8 cellular contexts compared by ENCODE assay signal in genomic region chr5:8756498-8757084, GRCh38.
A peak's percentile ranks its signal among the peaks of the same experiment; 100 is the strongest.
DNase-seq lines count a peak whose midpoint lies in the region; ATAC-seq and TF ChIP-seq lines count a peak whose summit lies in the region.

No MANE protein-coding gene starts in this region.

- ATAC-seq in HG02840 (IDR thresholded peaks at IDR 0.05; ENCODE audit: low FRiP score, unreplicated experiment): no peak
- ATAC-seq in HG03025 (IDR thresholded peaks at IDR 0.05; ENCODE audit: low FRiP score, unreplicated experiment): no peak
- no peak for ATAC-seq in GM21447 (IDR thresholded peaks at IDR 0.05; ENCODE audit: unreplicated experiment)

- H3K4me3 ChIP-seq in LNCaP clone FGC (ENCODE audit: low read depth, low read length): no peak overlapping the region

- DNase-seq in ELF-1 (ENCODE audit: low read depth, low spot score): peak; percentile 5
- DNase-seq in LNCaP clone FGC (ENCODE audit: low read depth): peak; percentile 23
- DNase-seq in SW 1271 (lab: John Stamatoyannopoulos, UW): peak; percentile 16 to 63
- peak; percentile 76 for DNase-seq in inferior parietal cortex (ENCODE audit: extremely low spot score)
- DNase-seq in T1000 (lab: John Stamatoyannopoulos, UW): no peak

- peak; percentile 76 for TF ChIP-seq CTCF in LNCaP clone FGC (IDR thresholded peaks at IDR 0.05; ENCODE audit: control insufficient read depth, extremely low read depth, insufficient read depth)
